In the genomic region with DNA sequence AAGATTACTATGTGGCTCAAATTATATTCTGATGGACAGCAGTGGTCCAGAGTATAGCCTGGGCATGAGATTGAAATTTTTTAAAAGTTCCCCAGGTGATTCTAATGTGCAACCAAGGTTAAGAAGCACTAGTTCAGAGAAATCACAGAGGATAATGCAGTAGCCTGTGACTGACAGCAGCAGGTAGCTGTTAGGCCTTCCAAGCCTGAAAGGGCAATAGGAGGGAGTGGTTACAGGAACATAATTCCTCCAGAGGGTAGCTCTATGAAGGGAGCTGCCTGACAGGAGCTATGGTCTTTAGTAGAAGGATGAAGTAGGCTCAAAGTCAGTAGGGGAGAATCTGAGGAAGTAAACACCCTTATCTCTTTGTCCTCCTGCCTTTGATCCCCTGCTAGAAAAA, we compare ENCODE assay signal across 19 cellular contexts.
A peak's percentile ranks its signal among the peaks of the same experiment; 100 is the strongest.
DNase-seq lines count a peak whose midpoint lies in the region; ATAC-seq and TF ChIP-seq lines count a peak whose summit lies in the region.
"Had no signal": no experiment of that assay in that cellular context is flagged by ENCODE, and none has a peak within 500 bp of the region (broad histone marks: within the 10 kb centered on the region; RNA-seq: fewer than 3 reads in every experiment).

No MANE protein-coding gene starts in this region.

- intact Hi-C loops in gastrocnemius medialis (cut with DNase I; ENCODE audit: low total_unique reads): no loop called here
- intact Hi-C loops in thyroid gland (cut with DNase I): no loop called here
- intact Hi-C loops in head of caudate nucleus (cut with DNase I): no loop called here

- H3K4me1 ChIP-seq in SJCRH30: no peaks in the 10 kb centered on the region
- H3K4me1 ChIP-seq in gastrocnemius medialis: peaks cover 28 to 34% of the 10 kb centered on the region in 2 donors
- H3K4me1 ChIP-seq in thyroid gland: peaks cover 32 to 40% of the 10 kb centered on the region in 2 donors
- H3K4me1 ChIP-seq: A549 had no signal

- H3K27ac Mint-ChIP-seq in nephron progenitor cell: peak overlapping the region; percentile 21
- H3K27ac Mint-ChIP-seq in stimulated activated naive B cell treated with anti-CD40 and anti-IgM and Interleukin-4, amounts not matched to agents 10 μg/mL and 1 μg/mL and 100 μg/mL, for 72 hours: no peak overlapping the region
- H3K27ac Mint-ChIP-seq: CD4-positive, alpha-beta memory T cell had no signal

- no peak for TF ChIP-seq POLR2A in gastrocnemius medialis (IDR thresholded peaks at IDR 0.05)
- no peak for TF ChIP-seq POLR2A in thyroid gland (IDR thresholded peaks at IDR 0.05)

- no peaks in the 10 kb centered on the region for H3K36me3 Mint-ChIP-seq in nephron progenitor cell (ENCODE audit: low read depth)
- no peaks in the 10 kb centered on the region for H3K36me3 Mint-ChIP-seq in stimulated activated naive B cell treated with anti-CD40 and anti-IgM and Interleukin-4, amounts not matched to agents 10 μg/mL and 1 μg/mL and 100 μg/mL, for 72 hours
- H3K36me3 Mint-ChIP-seq: CD4-positive, alpha-beta memory T cell had no signal

- TF ChIP-seq CTCF in nephron progenitor cell (IDR thresholded peaks at IDR 0.05): no peak
- no peak for TF ChIP-seq CTCF in gastrocnemius medialis (IDR thresholded peaks at IDR 0.05 in 4 of 5, conservative IDR thresholded peaks at IDR 0.05 in 1 of 5)
- no peak for TF ChIP-seq CTCF in thyroid gland (IDR thresholded peaks at IDR 0.05)

- no peaks in the 10 kb centered on the region for H3K9me3 Mint-ChIP-seq in nephron progenitor cell
- no peaks in the 10 kb centered on the region for H3K9me3 Mint-ChIP-seq in stimulated activated naive B cell treated with anti-CD40 and anti-IgM and Interleukin-4, amounts not matched to agents 10 μg/mL and 1 μg/mL and 100 μg/mL, for 72 hours
- H3K9me3 Mint-ChIP-seq: H9 had no signal

- peak; percentile 77 to 96 for ATAC-seq in gastrocnemius medialis
- ATAC-seq in stimulated activated naive B cell treated with anti-CD40 and anti-IgM and Interleukin-4, amounts not matched to agents 10 μg/mL and 1 μg/mL and 100 μg/mL, for 72 hours (replicated peaks): no peak
- ATAC-seq: A549, HCT116 had no signal

- H3K4me3 ChIP-seq in SJCRH30 (no peak overlapping the region), gastrocnemius medialis (no peak overlapping the region), thyroid gland (replicated peaks in 1 of 3) (no peak overlapping the region)
- H3K4me3 ChIP-seq: A549, GM23248 had no signal

- H3K4me1 Mint-ChIP-seq in nephron progenitor cell: peaks cover 34% of the 10 kb centered on the region
- no peaks in the 10 kb centered on the region for H3K4me1 Mint-ChIP-seq in stimulated activated naive B cell treated with anti-CD40 and anti-IgM and Interleukin-4, amounts not matched to agents 10 μg/mL and 1 μg/mL and 100 μg/mL, for 72 hours
- H3K4me1 Mint-ChIP-seq: CD4-positive, alpha-beta memory T cell had no signal

- H3K36me3 ChIP-seq in SJCRH30: no peaks in the 10 kb centered on the region
- no peaks in the 10 kb centered on the region for H3K36me3 ChIP-seq in gastrocnemius medialis
- H3K36me3 ChIP-seq in thyroid gland: no peaks in the 10 kb centered on the region

- DNase-seq in SJCRH30 (peak; percentile 30 to 66), nephron progenitor cell (no peak), gastrocnemius medialis (peak in 1 of 2 donors; percentile 49), thyroid gland (no peak), head of caudate nucleus (no peak), DMS53 (lab: John Stamatoyannopoulos, UW) (no peak)
- no peak for DNase-seq in stimulated activated naive B cell treated with anti-CD40 and anti-IgM and Interleukin-4, amounts not matched to agents 10 μg/mL and 1 μg/mL and 100 μg/mL, for 72 hours
- DNase-seq: 8988T; ACHN; AML-193; C1 segment of cervical spinal cord; Calu3; CD4-positive, alpha-beta memory T cell; COR-L47; DND-41; GM23248; H9 had no signal

- H3K4me3 Mint-ChIP-seq in nephron progenitor cell: no peak overlapping the region
- H3K4me3 Mint-ChIP-seq in stimulated activated naive B cell treated with anti-CD40 and anti-IgM and Interleukin-4, amounts not matched to agents 10 μg/mL and 1 μg/mL and 100 μg/mL, for 72 hours: no peak overlapping the region
- H3K4me3 Mint-ChIP-seq: CD4-positive, alpha-beta memory T cell; H9 had no signal

- in situ Hi-C loops in gastrocnemius medialis (cut with MboI; ENCODE audit: low sequenced_read_pairs in 4 of 4): no loop called here

- no peak overlapping the region for H3K27ac ChIP-seq in SJCRH30
- peak overlapping the region in 3 of 4 donors; percentile 34 to 67 (median 56) for H3K27ac ChIP-seq in gastrocnemius medialis
- peak overlapping the region; percentile 20 to 70 (median 63) for H3K27ac ChIP-seq in thyroid gland
- H3K27ac ChIP-seq: A549, GM23248 had no signal

- H3K9me3 ChIP-seq in SJCRH30 (replicated peaks): no peaks in the 10 kb centered on the region
- no peaks in the 10 kb centered on the region for H3K9me3 ChIP-seq in gastrocnemius medialis
- H3K9me3 ChIP-seq in thyroid gland: no peaks in the 10 kb centered on the region
- H3K9me3 ChIP-seq: A549 had no signal

- H3K27me3 ChIP-seq in SJCRH30: no peaks in the 10 kb centered on the region; the same call in 1 of the 2 replicates
- H3K27me3 ChIP-seq in gastrocnemius medialis: no peaks in the 10 kb centered on the region
- H3K27me3 ChIP-seq in thyroid gland: no peaks in the 10 kb centered on the region

- peaks cover 11% of the 10 kb centered on the region for H3K27me3 Mint-ChIP-seq in nephron progenitor cell (ENCODE audit: low read depth, poor library complexity)
- no peaks in the 10 kb centered on the region for H3K27me3 Mint-ChIP-seq in stimulated activated naive B cell treated with anti-CD40 and anti-IgM and Interleukin-4, amounts not matched to agents 10 μg/mL and 1 μg/mL and 100 μg/mL, for 72 hours
- H3K27me3 Mint-ChIP-seq: CD4-positive, alpha-beta memory T cell had no signal

Comparison
In these comparisons a context has a peak if more than half of its experiments do, and no peak if none do; other contexts are left out.
1. DNase-seq: peak in SJCRH30 (2 of 2); none in nephron progenitor cell (single experiment), thyroid gland (0 of 2), head of caudate nucleus (0 of 42), stimulated activated naive B cell treated with anti-CD40 and anti-IgM and Interleukin-4, amounts not matched to agents 10 μg/mL and 1 μg/mL and 100 μg/mL, for 72 hours (single experiment) and DMS53 (single experiment).
2. ATAC-seq: peak in gastrocnemius medialis (2 of 2); none in stimulated activated naive B cell treated with anti-CD40 and anti-IgM and Interleukin-4, amounts not matched to agents 10 μg/mL and 1 μg/mL and 100 μg/mL, for 72 hours (0 of 2).